ENCODE assay signal across 9 cellular contexts in genomic region chr1:77976433-77977076, GRCh38. TPM values are rescaled to one million over a fixed set of nuclear protein-coding genes. Genes with fewer than 3 reads are reported as not detected.
DNase-seq lines count a peak whose midpoint lies in the region; ATAC-seq and TF ChIP-seq lines count a peak whose summit lies in the region.
"Had no signal": no experiment of that assay in that cellular context is flagged by ENCODE, and none has a peak within 500 bp of the region (broad histone marks: within the 10 kb centered on the region; RNA-seq: fewer than 3 reads in every experiment).

No MANE protein-coding gene starts in this region.

- TF ChIP-seq CTCF in glutamatergic neuron (IDR thresholded peaks at IDR 0.05; ENCODE audit: partially characterized antibody, unreplicated experiment) (no peak), GM13976 (IDR thresholded peaks at IDR 0.05; ENCODE audit: borderline replicate concordance, control extremely low read depth, extremely low read depth, insufficient read depth, missing control alignments) (no peak)

- H3K9me3 Mint-ChIP-seq in glutamatergic neuron (ENCODE audit: unreplicated experiment), result peaks cover 6% of the 10 kb centered on the region
- H3K9me3 Mint-ChIP-seq in effector memory CD8-positive, alpha-beta T cell, result no peaks in the 10 kb centered on the region

- peak overlapping the region; percentile 94 for H3K4me3 ChIP-seq in SK-N-MC
- H3K4me3 ChIP-seq in stomach smooth muscle (ENCODE audit: low read length in 2 of 2), result peak overlapping the region; percentile 98 to 99

- H3K27ac ChIP-seq in SK-N-MC, result 0 out of 2 replicates have a peak overlapping the region, but pooled peaks have one; percentile 1
- H3K27ac ChIP-seq in stomach smooth muscle (ENCODE audit: low read length), result peak overlapping the region; percentile 99

- H3K4me1 Mint-ChIP-seq in glutamatergic neuron (ENCODE audit: low read depth, unreplicated experiment), result peaks cover 29% of the 10 kb centered on the region
- peaks cover 39 to 51% of the 10 kb centered on the region in 2 donors for H3K4me1 Mint-ChIP-seq in effector memory CD8-positive, alpha-beta T cell (ENCODE audit: low read depth in 2 of 2)

- peak overlapping the region; percentile 68 for H3K27ac Mint-ChIP-seq in glutamatergic neuron (ENCODE audit: unreplicated experiment)
- no peak overlapping the region for H3K27ac Mint-ChIP-seq in effector memory CD8-positive, alpha-beta T cell

- peaks cover 14% of the 10 kb centered on the region for H3K4me1 ChIP-seq in stomach smooth muscle (ENCODE audit: control insufficient read depth, insufficient read depth, low read length)

- peaks cover 8% of the 10 kb centered on the region for H3K27me3 Mint-ChIP-seq in glutamatergic neuron (ENCODE audit: unreplicated experiment)
- H3K27me3 Mint-ChIP-seq in effector memory CD8-positive, alpha-beta T cell, result no peaks in the 10 kb centered on the region

- no peaks in the 10 kb centered on the region for H3K27me3 ChIP-seq in stomach smooth muscle (ENCODE audit: control insufficient read depth in 1 of 2, insufficient read depth in 2 of 2, low read length in 2 of 2)

- in situ Hi-C loops in GM13976 (cut with MboI; ENCODE audit: low sequenced_read_pairs, unreplicated experiment), result no loop called here

- no peak for ATAC-seq in effector memory CD8-positive, alpha-beta T cell (replicated peaks)
- no peak for ATAC-seq in GM21825 (IDR thresholded peaks at IDR 0.05; ENCODE audit: unreplicated experiment)

- H3K36me3 Mint-ChIP-seq in glutamatergic neuron (ENCODE audit: unreplicated experiment), result no peaks in the 10 kb centered on the region
- H3K36me3 Mint-ChIP-seq in effector memory CD8-positive, alpha-beta T cell (ENCODE audit: insufficient read depth), result peaks cover 49% of the 10 kb centered on the region

- H3K9me3 ChIP-seq in SK-N-MC (ENCODE audit: low read depth, low read length) (no peaks in the 10 kb centered on the region), stomach smooth muscle (ENCODE audit: control insufficient read depth in 2 of 2, low read length in 2 of 2) (no peaks in the 10 kb centered on the region)

- no peak overlapping the region for H3K4me3 Mint-ChIP-seq in glutamatergic neuron (ENCODE audit: unreplicated experiment)
- H3K4me3 Mint-ChIP-seq in effector memory CD8-positive, alpha-beta T cell, result no peak overlapping the region

- H3K36me3 ChIP-seq in SK-N-MC (ENCODE audit: insufficient read depth, low read length) (peaks cover 59% of the 10 kb centered on the region), stomach smooth muscle (ENCODE audit: control insufficient read depth in 2 of 2, insufficient read depth in 2 of 2, low read length in 2 of 2) (no peaks in the 10 kb centered on the region)

- DNase-seq in NCI-H510A treated with DMSO at 0.1 percent for 48 hours (lab: John Stamatoyannopoulos, UW), result peak; percentile 18
- DNase-seq in NCI-H510A (lab: John Stamatoyannopoulos, UW), result no peak
- no peak for DNase-seq in SK-N-MC (ENCODE audit: low read depth, low spot score)
- DNase-seq in glutamatergic neuron, result no peak
- no peak for DNase-seq in effector memory CD8-positive, alpha-beta T cell
- no peak for DNase-seq in GM13976 (ENCODE audit: low spot score)
- DNase-seq: NCI-H774 had no signal

- peak overlapping the region; percentile 27 for H3K9ac ChIP-seq in SK-N-MC (ENCODE audit: insufficient read length)
- H3K9ac ChIP-seq in stomach smooth muscle (ENCODE audit: low read length in 2 of 2), result no peak overlapping the region

RNA-seq across cellular contexts. Expression of gene FUBP1, which starts 2.3 kb away (rescaled TPM):
- total RNA-seq in glutamatergic neuron (ENCODE audit: unreplicated experiment), result 243 TPM

RNA-seq across cellular contexts. Expression of gene DNAJB4, which starts 28.2 kb away (rescaled TPM):
- 20.1 TPM for total RNA-seq in glutamatergic neuron (ENCODE audit: unreplicated experiment)
